In genomic region chr15:38247336-38247735, GRCh38 we compare ENCODE assay signal across 22 cellular contexts. TPM values are rescaled to one million over a fixed set of nuclear protein-coding genes. Genes with fewer than 3 reads are reported as not detected.
DNase-seq lines count a peak whose midpoint lies in the region; ATAC-seq and TF ChIP-seq lines count a peak whose summit lies in the region.
"Had no signal": no experiment of that assay in that cellular context is flagged by ENCODE, and none has a peak within 500 bp of the region (broad histone marks: within the 10 kb centered on the region; RNA-seq: fewer than 3 reads in every experiment).

No MANE protein-coding gene starts in this region.

- ATAC-seq in GM19328 (IDR thresholded peaks at IDR 0.05; ENCODE audit: unreplicated experiment) (no peak), HG02571 (IDR thresholded peaks at IDR 0.05; ENCODE audit: unreplicated experiment) (no peak)
- ATAC-seq: Panc1 had no signal

- H3K27ac ChIP-seq in A673 (ENCODE audit: low read depth, low read length, poor library complexity, severe bottlenecking) (no peak overlapping the region), SK-N-MC (no peak overlapping the region), testis (no peak overlapping the region)

- CTCF ChIA-PET in A673 (lab: Charles Lee), result no interaction called here

- H3K9me3 ChIP-seq in A673 (ENCODE audit: low read depth, low read length, poor library complexity, severe bottlenecking) (no peaks in the 10 kb centered on the region), SK-N-MC (ENCODE audit: low read depth, low read length) (no peaks in the 10 kb centered on the region), testis (no peaks in the 10 kb centered on the region)
- H3K9me3 ChIP-seq: Caco-2, MG63, SK-N-SH had no signal

- peaks cover 19% of the 10 kb centered on the region for H3K27me3 ChIP-seq in A673 (replicated peaks; ENCODE audit: insufficient read depth, low read depth, low read length, poor library complexity)
- no peaks in the 10 kb centered on the region for H3K27me3 ChIP-seq in testis
- H3K27me3 ChIP-seq: MG63 had no signal

- H3K9ac ChIP-seq in SK-N-MC (ENCODE audit: insufficient read length), result no peak overlapping the region
- H3K9ac ChIP-seq: SK-N-SH had no signal

- WGBS in testis, 2 donors, result 60 to 66% methylated on average over 3 of the region's 3 CpGs

- H3K4me1 ChIP-seq in A673 (ENCODE audit: insufficient read depth, low read length, poor library complexity, severe bottlenecking) (peaks cover 32% of the 10 kb centered on the region), testis (peaks cover 4% of the 10 kb centered on the region)
- H3K4me1 ChIP-seq: Caco-2 had no signal

- no peak overlapping the region for H3K4me3 ChIP-seq in A673 (ENCODE audit: low read depth, low read length, poor library complexity, severe bottlenecking)
- no peak overlapping the region for H3K4me3 ChIP-seq in SK-N-MC
- H3K4me3 ChIP-seq in testis, result no peak overlapping the region
- H3K4me3 ChIP-seq: MG63 had no signal

- no peak for TF ChIP-seq POLR2A in testis (IDR thresholded peaks at IDR 0.05)

- POLR2A ChIA-PET in A673 (lab: Charles Lee; ENCODE audit: low non-redundant PET), result no interaction called here

- no TSS peak for BruUV-seq in A673 (replicated peaks; lab: Mats Ljungman, UMichigan)

- TF ChIP-seq CTCF in A673 (conservative IDR thresholded peaks at IDR 0.05; ENCODE audit: low read depth, low read length) (no peak), testis (IDR thresholded peaks at IDR 0.05) (no peak)

- H3K36me3 ChIP-seq in A673 (ENCODE audit: insufficient read depth, low read length, poor library complexity, severe bottlenecking) (no peaks in the 10 kb centered on the region), SK-N-MC (ENCODE audit: insufficient read depth, low read length) (no peaks in the 10 kb centered on the region), testis (ENCODE audit: low read depth, missing control alignments) (no peaks in the 10 kb centered on the region)
- H3K36me3 ChIP-seq: MG63 had no signal

- intact Hi-C loops in A673 (cut with micrococcal nuclease; ENCODE audit: unreplicated experiment), result loop anchor here (1.0 kb wide), 1 partner anchor 178 kb away; no protein-coding TSS in a partner anchor
- intact Hi-C loops in testis (cut with DNase I; ENCODE audit: low total_unique reads), result no loop called here

- DNase-seq in A673 (ENCODE audit: low spot score) (peak; percentile 90), ELR (ENCODE audit: low read depth) (peak; percentile 49), SK-N-MC (ENCODE audit: low read depth, low spot score) (peak; percentile 72), lung microvascular endothelial cell (ENCODE audit: low read depth in 2 of 2) (peak; percentile 8 to 76), testis (no peak)
- DNase-seq: AML-193; C1 segment of cervical spinal cord; Caco-2; CD4-positive, alpha-beta memory T cell; EL; GF-D8; KBM-7; MG63; NCI-H2029; NCI-H446 treated with DMSO at 0.1 percent for 48 hours; NCI-H526 treated with DMSO at 0.1 percent for 48 hours; SIG-M5; SK-N-SH; SW 1271 had no signal

RNA-seq across cellular contexts. Expression of gene SPRED1, which starts 5.3 kb away (rescaled TPM):
- total RNA-seq in A673 (2021) (14.2 and 17.3 TPM in 2 replicates), lung microvascular endothelial cell (13.9 and 15.3 TPM in 2 replicates), testis (10 to 100 TPM; 12.9 to 14.2 TPM)
- polyA plus RNA-seq in testis (ENCODE audit: insufficient read depth, low read depth, low replicate concordance), result 9.3 TPM
- polyA plus RNA-seq: CD4-positive, alpha-beta memory T cell had no signal
